ENCODE assay signal across 1 cellular context in genomic region chr17:81165246-81166032, GRCh38.
A peak's percentile ranks its signal among the peaks of the same experiment; 100 is the strongest.
TF ChIP-seq lines count a peak whose summit lies in the region.

Gene PVALEF (plus strand): TSS chr17:81165507. CDS start chr17:81181227, 15,720 bp downstream.

TF ChIP-seq in HepG2, 621 proteins besides CTCF, POLR2A, EP300 and RAD21 (continued from another document and continues in another):
- peak; percentile 73; the same call in 1 of the 2 replicates for TF ChIP-seq ZNF639 (CRISPR knock-in tag; conservative IDR thresholded peaks at IDR 0.05)
- no peak for TF ChIP-seq ATF7 (IDR thresholded peaks at IDR 0.05)
- no peak; the same call in 1 of the 2 replicates for TF ChIP-seq ATF7 (CRISPR knock-in tag; IDR thresholded peaks at IDR 0.05)
- peak; percentile 83 for TF ChIP-seq ZNF781 (CRISPR knock-in tag; IDR thresholded peaks at IDR 0.05; ENCODE audit: borderline replicate concordance, not compliant biosample characterization)
- TF ChIP-seq ZNF766 (CRISPR knock-in tag; IDR thresholded peaks at IDR 0.05; ENCODE audit: borderline replicate concordance), result no peak
- TF ChIP-seq U2AF2 (IDR thresholded peaks at IDR 0.05; ENCODE audit: low read depth, low read length), result no peak
- no peak for TF ChIP-seq NCOA5 (CRISPR knock-in tag; IDR thresholded peaks at IDR 0.05)
- peak; percentile 45; the same call in 1 of the 2 replicates for TF ChIP-seq ZSCAN25 (CRISPR knock-in tag; IDR thresholded peaks at IDR 0.05)
- TF ChIP-seq NONO (IDR thresholded peaks at IDR 0.05), result no peak
- peak; percentile 92 for TF ChIP-seq NONO (CRISPR knock-in tag; conservative IDR thresholded peaks at IDR 0.05)
- no peak for TF ChIP-seq THAP8 (CRISPR knock-in tag; IDR thresholded peaks at IDR 0.05; ENCODE audit: borderline replicate concordance)
- 0 out of 2 replicates have a peak, but pooled peaks have one; percentile 14 for TF ChIP-seq ZNF597 (CRISPR knock-in tag; IDR thresholded peaks at IDR 0.05)
- no peak for TF ChIP-seq ZNF615 (CRISPR knock-in tag; IDR thresholded peaks at IDR 0.05; ENCODE audit: borderline replicate concordance)
- TF ChIP-seq FIP1L1 (IDR thresholded peaks at IDR 0.05; ENCODE audit: borderline replicate concordance, insufficient read depth, low read depth, low read length), result 0 out of 2 replicates have a peak, but pooled peaks have one; percentile 74
- no peak for TF ChIP-seq RARG (CRISPR knock-in tag; IDR thresholded peaks at IDR 0.05; ENCODE audit: low read depth)
- TF ChIP-seq SOX13 (IDR thresholded peaks at IDR 0.05), result no peak
- 0 out of 4 replicates have a peak, but pooled peaks of 1 of the 2 experiments have one; percentile 23 for TF ChIP-seq SOX13 (CRISPR knock-in tag; conservative IDR thresholded peaks at IDR 0.05 in 1 of 2, IDR thresholded peaks at IDR 0.05 in 1 of 2)
- no peak; the same call in 1 of the 2 replicates for TF ChIP-seq CHD4 (IDR thresholded peaks at IDR 0.05; ENCODE audit: borderline replicate concordance, low read length)
- no peak for TF ChIP-seq STAG1 (CRISPR knock-in tag; IDR thresholded peaks at IDR 0.05)
- TF ChIP-seq MAFG (CRISPR knock-in tag; IDR thresholded peaks at IDR 0.05), result no peak
- peak; percentile 75 for TF ChIP-seq SAP130 (CRISPR knock-in tag; IDR thresholded peaks at IDR 0.05; ENCODE audit: low read depth)
- no peak for TF ChIP-seq BRF2 (CRISPR knock-in tag; IDR thresholded peaks at IDR 0.05)
- TF ChIP-seq LRRFIP1 (CRISPR knock-in tag; conservative IDR thresholded peaks at IDR 0.05), result no peak; the same call in 1 of the 2 replicates
- TF ChIP-seq NR0B2 (CRISPR knock-in tag; IDR thresholded peaks at IDR 0.05), result no peak
- no peak for TF ChIP-seq ZNF691 (CRISPR knock-in tag; IDR thresholded peaks at IDR 0.05; ENCODE audit: borderline replicate concordance, low read depth)
- TF ChIP-seq ZNF431 (CRISPR knock-in tag; IDR thresholded peaks at IDR 0.05; ENCODE audit: borderline replicate concordance, low read depth), result peak; percentile 36; the same call in 1 of the 2 replicates
- no peak; the same call in 1 of the 2 replicates for TF ChIP-seq E2F1 (CRISPR knock-in tag; IDR thresholded peaks at IDR 0.05)
- TF ChIP-seq ZNF576 (CRISPR knock-in tag; IDR thresholded peaks at IDR 0.05), result peak; percentile 83; the same call in 1 of the 2 replicates
- TF ChIP-seq ZNF296 (CRISPR knock-in tag; conservative IDR thresholded peaks at IDR 0.05), result peak; percentile 92
- TF ChIP-seq KMT2A (CRISPR knock-in tag; IDR thresholded peaks at IDR 0.05), result peak; percentile 71; the same call in 1 of the 2 replicates
- no peak for TF ChIP-seq ELF4 (CRISPR knock-in tag; IDR thresholded peaks at IDR 0.05; ENCODE audit: borderline replicate concordance)
- no peak for TF ChIP-seq CENPX (CRISPR knock-in tag; IDR thresholded peaks at IDR 0.05)
- TF ChIP-seq ZNF317 (CRISPR knock-in tag; IDR thresholded peaks at IDR 0.05), result 0 out of 2 replicates have a peak, but pooled peaks have one; percentile 31
- no peak; the same call in 1 of the 2 replicates for TF ChIP-seq JDP2 (CRISPR knock-in tag; IDR thresholded peaks at IDR 0.05; ENCODE audit: borderline replicate concordance)
- no peak for TF ChIP-seq ZC3H4 (CRISPR knock-in tag; IDR thresholded peaks at IDR 0.05; ENCODE audit: borderline replicate concordance)
- TF ChIP-seq ZNF598 (CRISPR knock-in tag; IDR thresholded peaks at IDR 0.05; ENCODE audit: borderline replicate concordance), result peak; percentile 78
- peak; percentile 87 for TF ChIP-seq HES4 (CRISPR knock-in tag; IDR thresholded peaks at IDR 0.05; ENCODE audit: borderline replicate concordance)
- TF ChIP-seq ARHGAP35 (CRISPR knock-in tag; IDR thresholded peaks at IDR 0.05; ENCODE audit: borderline replicate concordance), result peak; percentile 70; the same call in 1 of the 2 replicates
- TF ChIP-seq ZBTB43 (CRISPR knock-in tag; conservative IDR thresholded peaks at IDR 0.05), result peak; percentile 67
- peak; percentile 65; the same call in 1 of the 2 replicates for TF ChIP-seq ZNF263 (CRISPR knock-in tag; IDR thresholded peaks at IDR 0.05)
- no peak for TF ChIP-seq CEBPZ (IDR thresholded peaks at IDR 0.05; ENCODE audit: low read length)
- peak; percentile 83 for TF ChIP-seq CBX5 (CRISPR knock-in tag; IDR thresholded peaks at IDR 0.05; ENCODE audit: borderline replicate concordance)
- peak; percentile 91 for TF ChIP-seq RBFOX2 (IDR thresholded peaks at IDR 0.05; ENCODE audit: low read depth, low read length)
- no peak for TF ChIP-seq PLRG1 (conservative IDR thresholded peaks at IDR 0.05)
- TF ChIP-seq ZNF160 (CRISPR knock-in tag; IDR thresholded peaks at IDR 0.05), result peak; percentile 68; the same call in 1 of the 2 replicates
- no peak for TF ChIP-seq USF2 (IDR thresholded peaks at IDR 0.05; ENCODE audit: low read depth, low read length)
- no peak; the same call in 1 of the 2 replicates for TF ChIP-seq USF2 (CRISPR knock-in tag; IDR thresholded peaks at IDR 0.05; ENCODE audit: borderline replicate concordance)
